13 cellular contexts compared by ENCODE assay signal in the genomic region with DNA sequence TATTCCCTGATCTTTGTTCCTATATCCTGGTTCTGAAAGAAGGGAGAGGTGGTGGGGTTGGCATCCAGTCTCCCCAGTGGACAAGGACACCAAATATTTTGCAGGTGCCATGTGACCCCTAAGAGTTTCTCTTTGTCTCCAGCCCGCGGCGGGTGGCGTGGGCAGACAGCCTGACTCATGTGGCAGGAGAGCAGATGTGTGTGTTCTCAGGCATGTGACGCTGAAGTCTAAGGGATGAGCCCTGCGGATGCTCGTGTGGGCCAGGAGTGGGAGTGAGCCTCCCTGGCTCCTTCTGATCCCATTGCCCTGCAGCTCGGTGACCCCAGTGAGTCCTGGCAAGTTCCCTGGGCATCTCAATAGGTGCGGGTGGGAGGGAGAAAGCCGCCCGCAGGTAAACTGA.
A peak's percentile ranks its signal among the peaks of the same experiment; 100 is the strongest.
DNase-seq lines count a peak whose midpoint lies in the region; ATAC-seq, FAIRE-seq and TF ChIP-seq lines count a peak whose summit lies in the region.
"Had no signal": no experiment of that assay in that cellular context is flagged by ENCODE, and none has a peak within 500 bp of the region (broad histone marks: within the 10 kb centered on the region; RNA-seq: fewer than 3 reads in every experiment).

No MANE protein-coding gene starts in this region.

- DNase-seq in left cardiac atrium: no peak
- DNase-seq in left ventricle myocardium inferior: no peak
- DNase-seq in RPMI7951 (ENCODE audit: low read depth): peak; percentile 24
- peak; percentile 50 to 90 (median 74) for DNase-seq in head of caudate nucleus
- peak; percentile 68 for DNase-seq in putamen (ENCODE audit: low spot score)
- no peak for DNase-seq in KBM-7
- DNase-seq in RCC 7860 (ENCODE audit: low spot score): no peak
- DNase-seq: DMS153, esophagus squamous epithelium, NCI-H1048 had no signal

- intact Hi-C loops in left cardiac atrium (cut with DNase I) (no loop called here), left ventricle myocardium inferior (cut with micrococcal nuclease) (no loop called here), head of caudate nucleus (cut with DNase I) (no loop called here)

- TF ChIP-seq CTCF in left ventricle myocardium inferior (IDR thresholded peaks at IDR 0.05; ENCODE audit: borderline replicate concordance): no peak

- FAIRE-seq in RCC 7860 (lab: Jason Lieb, UNC): no peak
- FAIRE-seq: A549, small intestine had no signal

- no peaks in the 10 kb centered on the region for H3K4me1 ChIP-seq in left ventricle myocardium inferior
- H3K4me1 ChIP-seq: A549 had no signal

- H3K27ac ChIP-seq in left ventricle myocardium inferior (replicated peaks): no peak overlapping the region
- H3K27ac ChIP-seq: A549, esophagus squamous epithelium had no signal

- ATAC-seq in left cardiac atrium (peak; percentile 48 to 67), GM21447 (IDR thresholded peaks at IDR 0.05; ENCODE audit: unreplicated experiment) (no peak)

- H3K36me3 ChIP-seq in left ventricle myocardium inferior: no peaks in the 10 kb centered on the region
- H3K36me3 ChIP-seq: esophagus squamous epithelium had no signal

- no peaks in the 10 kb centered on the region for H3K9me3 ChIP-seq in left ventricle myocardium inferior (replicated peaks)
- H3K9me3 ChIP-seq: A549, esophagus squamous epithelium had no signal

- in situ Hi-C loops in KBM-7 (cut with MboI; ENCODE audit: low pct_unique_long_range_greater_than_20kb, low sequenced_read_pairs): no loop called here

- peaks cover 26% of the 10 kb centered on the region for H3K27me3 ChIP-seq in left ventricle myocardium inferior (ENCODE audit: low read depth)
- H3K27me3 ChIP-seq: esophagus squamous epithelium had no signal

- H3K4me3 ChIP-seq in left ventricle myocardium inferior: no peak overlapping the region
- H3K4me3 ChIP-seq: A549, esophagus squamous epithelium had no signal

Comparison
In these comparisons a context has a peak if more than half of its experiments do, and no peak if none do; other contexts are left out.
1. DNase-seq: peak in RPMI7951 (single experiment), head of caudate nucleus (42 of 42) and putamen (single experiment); none in left cardiac atrium (single experiment), left ventricle myocardium inferior (single experiment), KBM-7 (single experiment) and RCC 7860 (single experiment).